20 cellular contexts compared by ENCODE assay signal in the genomic region with DNA sequence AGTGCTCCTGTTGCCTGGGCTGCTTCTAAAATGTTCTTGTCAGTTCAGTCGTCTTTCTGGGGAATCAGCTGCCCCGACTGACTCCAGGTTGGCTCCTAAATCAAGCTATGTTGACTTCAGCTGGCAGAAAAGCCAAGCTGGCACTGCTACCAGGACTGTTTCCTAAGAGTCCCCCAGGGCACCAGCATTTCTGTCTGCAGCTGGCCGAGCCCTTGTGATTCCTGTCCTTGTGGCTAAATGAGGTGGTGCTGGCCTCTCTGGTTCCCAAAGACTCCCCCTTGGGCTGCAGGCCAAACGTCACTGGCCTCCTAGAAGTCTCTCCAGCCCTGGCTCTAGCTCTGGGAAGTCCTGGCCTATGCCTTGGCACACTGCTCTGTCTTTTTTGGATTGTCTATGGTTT. TPM values are rescaled to one million over a fixed set of nuclear protein-coding genes. Genes with fewer than 3 reads are reported as not detected.
DNase-seq lines count a peak whose midpoint lies in the region; ATAC-seq and TF ChIP-seq lines count a peak whose summit lies in the region.
"Had no signal": no experiment of that assay in that cellular context is flagged by ENCODE, and none has a peak within 500 bp of the region (broad histone marks: within the 10 kb centered on the region; RNA-seq: fewer than 3 reads in every experiment).

No MANE protein-coding gene starts in this region.

- H4K12ac ChIP-seq in trophoblast cell (ENCODE audit: low read depth, low read length): no peak overlapping the region

- peak overlapping the region; percentile 15 for H4K91ac ChIP-seq in trophoblast cell (ENCODE audit: low read depth, low read length)

- TF ChIP-seq CTCF in gastroesophageal sphincter (IDR thresholded peaks at IDR 0.05): no peak
- TF ChIP-seq CTCF in esophagus muscularis mucosa (IDR thresholded peaks at IDR 0.05): no peak
- no peak for TF ChIP-seq CTCF in transverse colon (IDR thresholded peaks at IDR 0.05)

- no peak overlapping the region for H3K4ac ChIP-seq in trophoblast cell (ENCODE audit: low read depth, low read length)

- H4K8ac ChIP-seq in trophoblast cell (ENCODE audit: low read depth, low read length): no peak overlapping the region

- H2BK5ac ChIP-seq in trophoblast cell (ENCODE audit: low read depth, low read length, poor library complexity): no peak overlapping the region

- no peaks in the 10 kb centered on the region for H3K4me1 ChIP-seq in gastroesophageal sphincter
- peaks cover 3 to 6% of the 10 kb centered on the region in 2 experiments for H3K4me1 ChIP-seq in trophoblast cell (ENCODE audit: control insufficient read depth in 1 of 2, insufficient read depth in 2 of 2, low read length in 2 of 2)
- no peaks in the 10 kb centered on the region for H3K4me1 ChIP-seq in esophagus muscularis mucosa
- no peaks in the 10 kb centered on the region for H3K4me1 ChIP-seq in transverse colon
- H3K4me1 ChIP-seq: SJSA1, upper lobe of right lung had no signal

- H3K79me2 ChIP-seq in trophoblast cell (ENCODE audit: control insufficient read depth, insufficient read depth, low read length, poor library complexity): no peaks in the 10 kb centered on the region

- no peak overlapping the region for H3K18ac ChIP-seq in trophoblast cell (ENCODE audit: low read length)

- H2AFZ ChIP-seq in trophoblast cell (ENCODE audit: insufficient read depth, low read length, poor library complexity): no peak overlapping the region

- H3K14ac ChIP-seq in trophoblast cell (ENCODE audit: low read length): no peak overlapping the region

- TF ChIP-seq EP300 in gastroesophageal sphincter (IDR thresholded peaks at IDR 0.05): no peak
- TF ChIP-seq EP300 in esophagus muscularis mucosa (IDR thresholded peaks at IDR 0.05): no peak
- no peak for TF ChIP-seq EP300 in transverse colon (IDR thresholded peaks at IDR 0.05; ENCODE audit: low read depth)

- H3K9me3 ChIP-seq in gastroesophageal sphincter (no peaks in the 10 kb centered on the region), trophoblast cell (ENCODE audit: insufficient read depth, low read depth, low read length) (peaks cover 3% of the 10 kb centered on the region), esophagus muscularis mucosa (no peaks in the 10 kb centered on the region), transverse colon (no peaks in the 10 kb centered on the region)
- H3K9me3 ChIP-seq: SJSA1, upper lobe of right lung had no signal

- peak; percentile 35 for ATAC-seq in gastroesophageal sphincter
- ATAC-seq: natural killer cell treated with Interleukin-12 subunit alpha and Interleukin-12 subunit beta and Interleukin-15 and Interleukin-18, amount 100 ng/mL, for 72 hours; upper lobe of right lung had no signal

- H3K4me3 ChIP-seq in gastroesophageal sphincter (no peak overlapping the region), trophoblast cell (ENCODE audit: low read depth, low read length) (no peak overlapping the region), esophagus muscularis mucosa (no peak overlapping the region), transverse colon (no peak overlapping the region)
- H3K4me3 ChIP-seq: SJSA1, upper lobe of right lung had no signal

- peaks cover 2% of the 10 kb centered on the region for H3K79me1 ChIP-seq in trophoblast cell (ENCODE audit: low read length)

- WGBS in gastroesophageal sphincter (ENCODE audit: low coverage in 1 of 2), 2 donors: 63% methylated on average over 3 of the region's 4 CpGs; no CpG with 5 or more reads in 1 of the 2 donors
- no CpG with 5 or more reads among the region's 4 CpGs for WGBS in trophoblast cell (ENCODE audit: extremely low coverage, insufficient coverage, insufficient read length)
- WGBS in esophagus muscularis mucosa: 67% methylated on average over 4 of the region's 4 CpGs
- 77% methylated on average over 4 of the region's 4 CpGs; no CpG with 5 or more reads in 1 of the 2 donors for WGBS in transverse colon (ENCODE audit: low coverage in 1 of 2), 2 donors

- intact Hi-C loops in esophagus muscularis mucosa (cut with DNase I): no loop called here
- intact Hi-C loops in transverse colon (cut with DNase I; ENCODE audit: low total_unique reads): no loop called here

- peak overlapping the region; percentile 30 for H2BK12ac ChIP-seq in trophoblast cell (ENCODE audit: low read length)

- in situ Hi-C loops in transverse colon (cut with MboI; ENCODE audit: low pct_ligation_motif_present in 1 of 4, low pct_unique_long_range_greater_than_20kb in 1 of 4, low sequenced_read_pairs in 3 of 4): no loop called here

- no peak overlapping the region for H3K9ac ChIP-seq in trophoblast cell (ENCODE audit: low read length)

- DNase-seq in DMS 273 (lab: John Stamatoyannopoulos, UW; ENCODE audit: unreplicated experiment) (peak; percentile 49), DMS 273 treated with DMSO at 0.1 percent for 48 hours (lab: John Stamatoyannopoulos, UW) (no peak), NCI-H1092 treated with DMSO at 0.1 percent for 48 hours (lab: John Stamatoyannopoulos, UW) (peak; percentile 21), trophoblast cell (peak; percentile 64 to 73), esophagus muscularis mucosa (ENCODE audit: extremely low spot score) (no peak), AML-193 (lab: John Stamatoyannopoulos, UW) (no peak), transverse colon (no peak)
- DNase-seq: activated CD4-positive, alpha-beta T cell treated with anti-CD3 and anti-CD28 coated beads for 48 hours; activated naive CD4-positive, alpha-beta T cell treated with anti-CD3 and anti-CD28 coated beads for 36 hours; CD4-positive, alpha-beta memory T cell; dermis blood vessel endothelial cell; glutamatergic neuron; NCI-H1436 treated with DMSO at 0.1 percent for 48 hours; NCI-H510A treated with DMSO at 0.1 percent for 48 hours; upper lobe of right lung had no signal

- no peaks in the 10 kb centered on the region for H3K27me3 ChIP-seq in gastroesophageal sphincter
- H3K27me3 ChIP-seq in trophoblast cell (ENCODE audit: insufficient read depth, low read length): no peaks in the 10 kb centered on the region
- no peaks in the 10 kb centered on the region for H3K27me3 ChIP-seq in esophagus muscularis mucosa
- no peaks in the 10 kb centered on the region for H3K27me3 ChIP-seq in transverse colon
- H3K27me3 ChIP-seq: SJSA1, upper lobe of right lung had no signal

- H2AK5ac ChIP-seq in trophoblast cell (ENCODE audit: low read length): no peak overlapping the region

- H3K4me2 ChIP-seq in trophoblast cell (ENCODE audit: low read length): no peak overlapping the region

- no peak for TF ChIP-seq POLR2A in gastroesophageal sphincter (IDR thresholded peaks at IDR 0.05)
- TF ChIP-seq POLR2A in esophagus muscularis mucosa (IDR thresholded peaks at IDR 0.05; ENCODE audit: low read depth): no peak
- TF ChIP-seq POLR2A in transverse colon (IDR thresholded peaks at IDR 0.05): no peak

- H3K27ac ChIP-seq in gastroesophageal sphincter (no peak overlapping the region), trophoblast cell (ENCODE audit: low read depth, low read length) (no peak overlapping the region), esophagus muscularis mucosa (replicated peaks in 1 of 4) (no peak overlapping the region), transverse colon (no peak overlapping the region)
- H3K27ac ChIP-seq: 22Rv1, epithelial cell of prostate, SJSA1, upper lobe of right lung had no signal

- H2BK120ac ChIP-seq in trophoblast cell (ENCODE audit: insufficient read depth, low read length, poor library complexity): no peak overlapping the region

- no peak overlapping the region for H3K23ac ChIP-seq in trophoblast cell (ENCODE audit: low read length)

- H3K36me3 ChIP-seq in gastroesophageal sphincter: no peaks in the 10 kb centered on the region
- H3K36me3 ChIP-seq in trophoblast cell (ENCODE audit: control insufficient read depth in 1 of 2, insufficient read depth in 2 of 2, low read length in 2 of 2): no peaks in the 10 kb centered on the region
- no peaks in the 10 kb centered on the region for H3K36me3 ChIP-seq in esophagus muscularis mucosa
- no peaks in the 10 kb centered on the region for H3K36me3 ChIP-seq in transverse colon
- H3K36me3 ChIP-seq: SJSA1, upper lobe of right lung had no signal

RNA-seq across cellular contexts. Expression of gene GRAMD1B, which starts 31.1 kb away (rescaled TPM):
- total RNA-seq in gastroesophageal sphincter (1 to 10 TPM; 1.8 to 4.0 (median 3.0) TPM), esophagus muscularis mucosa (1 to 10 TPM; 2.2 to 4.0 (median 3.5) TPM), transverse colon (10 to 100 TPM in 2 of 4 donors, 1 to 10 TPM in 2; 4.3 to 58.4 (median 9.9) TPM)
- 8.6 and 10.2 TPM in 2 replicates for polyA plus RNA-seq in trophoblast cell (2013)

Comparison
In these comparisons a context has a peak if more than half of its experiments do, and no peak if none do; other contexts are left out.
1. DNase-seq: peak in DMS 273 (single experiment), NCI-H1092 treated with DMSO at 0.1 percent for 48 hours (single experiment) and trophoblast cell (2 of 2); none in DMS 273 treated with DMSO at 0.1 percent for 48 hours (single experiment), esophagus muscularis mucosa (single experiment), AML-193 (0 of 2) and transverse colon (single experiment).